Comparison of ENCODE assay signal across 8 cellular contexts in genomic region chr6:125153541-125154183, GRCh38. TPM values are rescaled to one million over a fixed set of nuclear protein-coding genes. Genes with fewer than 3 reads are reported as not detected.
DNase-seq lines count a peak whose midpoint lies in the region; ATAC-seq and TF ChIP-seq lines count a peak whose summit lies in the region.

A gene with protein sequence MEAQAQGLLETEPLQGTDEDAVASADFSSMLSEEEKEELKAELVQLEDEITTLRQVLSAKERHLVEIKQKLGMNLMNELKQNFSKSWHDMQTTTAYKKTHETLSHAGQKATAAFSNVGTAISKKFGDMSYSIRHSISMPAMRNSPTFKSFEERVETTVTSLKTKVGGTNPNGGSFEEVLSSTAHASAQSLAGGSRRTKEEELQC (plus strand): TSS chr6:125153773. CDS start chr6:125153952, 179 bp downstream.

- no peaks in the 10 kb centered on the region for H3K36me3 ChIP-seq in ES-I3 (ENCODE audit: insufficient read depth, low read length)
- H3K36me3 ChIP-seq in HAP-1 (replicated peaks): no peaks in the 10 kb centered on the region
- H3K36me3 ChIP-seq in left ventricle myocardium inferior: no peaks in the 10 kb centered on the region
- no peaks in the 10 kb centered on the region for H3K36me3 ChIP-seq in upper lobe of right lung

- H3K9me3 ChIP-seq in ES-I3 (ENCODE audit: control insufficient read depth, insufficient read depth, low read length) (no peaks in the 10 kb centered on the region), HAP-1 (no peaks in the 10 kb centered on the region), left ventricle myocardium inferior (replicated peaks) (no peaks in the 10 kb centered on the region), upper lobe of right lung (no peaks in the 10 kb centered on the region)

- H3K9ac ChIP-seq in ES-I3 (ENCODE audit: low read depth, low read length): peak within 1 kb of the TSS; percentile 80

- H3K4me1 ChIP-seq in ES-I3 (ENCODE audit: insufficient read depth, low read length) (no peaks in the 10 kb centered on the region), HAP-1 (peaks cover 7% of the 10 kb centered on the region; the same call in 1 of the 2 replicates), left ventricle myocardium inferior (peaks cover 39% of the 10 kb centered on the region), upper lobe of right lung (peaks cover 5% of the 10 kb centered on the region)

- H3K27me3 ChIP-seq in HAP-1 (ENCODE audit: low read depth) (peaks cover 27% of the 10 kb centered on the region), left ventricle myocardium inferior (ENCODE audit: low read depth) (no peaks in the 10 kb centered on the region), upper lobe of right lung (no peaks in the 10 kb centered on the region)

- in situ Hi-C loops in HAP-1 (cut with MboI; ENCODE audit: low sequenced_read_pairs): no loop called here

- H3K27ac ChIP-seq in left ventricle myocardium inferior (replicated peaks) (peak within 1 kb of the TSS; percentile 74), upper lobe of right lung (peak within 1 kb of the TSS; percentile 65)

- DNase-seq in HAP-1 (ENCODE audit: low spot score in 2 of 2): peak; percentile 76 to 87
- DNase-seq in LoVo (ENCODE audit: low spot score): peak; percentile 91
- peak; percentile 61 for DNase-seq in SKM-1 treated with dmso at 0.1 percent for 144 hours (lab: John Stamatoyannopoulos, UW; ENCODE audit: unreplicated experiment)
- DNase-seq in amniotic stem cell (lab: John Stamatoyannopoulos, UW): peak; percentile 24
- peak; percentile 81 for DNase-seq in left ventricle myocardium inferior
- DNase-seq in posterior cingulate gyrus: peak; percentile 51 to 95 (median 75)
- peak; percentile 91 for DNase-seq in upper lobe of right lung

- intact Hi-C loops in left ventricle myocardium inferior (cut with micrococcal nuclease) (loop anchor here (10.0 kb wide), 1 partner anchor 151 kb away; the partner anchor contains the start of gene HDDC2), posterior cingulate gyrus (cut with DNase I) (loop anchor here (10.0 kb wide), 1 partner anchor 141 kb away; no protein-coding TSS in a partner anchor), upper lobe of right lung (cut with DNase I) (no loop called here)

- peak within 1 kb of the TSS; percentile 60 for H3K4me3 ChIP-seq in HAP-1
- H3K4me3 ChIP-seq in left ventricle myocardium inferior: peak within 1 kb of the TSS; percentile 82
- H3K4me3 ChIP-seq in upper lobe of right lung: peak within 1 kb of the TSS; percentile 73

- TF ChIP-seq CTCF in left ventricle myocardium inferior (IDR thresholded peaks at IDR 0.05; ENCODE audit: borderline replicate concordance) (peak; percentile 91), upper lobe of right lung (IDR thresholded peaks at IDR 0.05) (peak; percentile 86)

- ATAC-seq in upper lobe of right lung: peak; percentile 97

RNA-seq across cellular contexts. Expression of the gene that starts here (rescaled TPM):
- total RNA-seq in left ventricle myocardium inferior (64.0 TPM), upper lobe of right lung (24.5 TPM)

Comparison
In these comparisons a context has a peak if more than half of its experiments do, and no peak if none do; other contexts are left out.
1. Peak in every context shown above with its lines: DNase-seq, ATAC-seq, H3K4me3 ChIP-seq and H3K27ac ChIP-seq.
2. DNase-seq: peak in every context shown above with its lines; median percentile 91 in LoVo; 91 in upper lobe of right lung; 82 in HAP-1; 81 in left ventricle myocardium inferior; 75 in posterior cingulate gyrus; 61 in SKM-1 treated with dmso at 0.1 percent for 144 hours; 24 in amniotic stem cell.